In genomic region chr9:37503736-37504135, GRCh38 we compare ENCODE assay signal across 1 cellular context.
TF ChIP-seq lines count a peak whose summit lies in the region.

No MANE protein-coding gene starts in this region.

TF ChIP-seq in HepG2, 621 proteins besides CTCF, POLR2A, EP300 and RAD21:
- no peak for TF ChIP-seq ZNF792 (CRISPR knock-in tag; IDR thresholded peaks at IDR 0.05)
- TF ChIP-seq GPN1 (CRISPR knock-in tag; IDR thresholded peaks at IDR 0.05; ENCODE audit: borderline replicate concordance) = no peak
- no peak for TF ChIP-seq PTBP1 (IDR thresholded peaks at IDR 0.05; ENCODE audit: low read depth, low read length, poor library complexity, severe bottlenecking)
- TF ChIP-seq BRF2 (CRISPR knock-in tag; IDR thresholded peaks at IDR 0.05) = no peak
- no peak for TF ChIP-seq PHF5A (CRISPR knock-in tag; IDR thresholded peaks at IDR 0.05; ENCODE audit: low read depth, unreplicated experiment)
- TF ChIP-seq AGO2 (optimal IDR thresholded peaks at IDR 0.05; ENCODE audit: low read depth, low read length) = no peak
- no peak for TF ChIP-seq SALL2 (CRISPR knock-in tag; IDR thresholded peaks at IDR 0.05)
- TF ChIP-seq ZNF260 (CRISPR knock-in tag; IDR thresholded peaks at IDR 0.05; ENCODE audit: borderline replicate concordance, low read depth) = no peak
- TF ChIP-seq KLF6 (CRISPR knock-in tag; IDR thresholded peaks at IDR 0.05) = no peak
- TF ChIP-seq MLLT10 (CRISPR knock-in tag; IDR thresholded peaks at IDR 0.05) = no peak
- TF ChIP-seq ARNT (IDR thresholded peaks at IDR 0.05) = no peak
- no peak for TF ChIP-seq MTERF4 (CRISPR knock-in tag; IDR thresholded peaks at IDR 0.05)
- TF ChIP-seq NFYB (CRISPR knock-in tag; IDR thresholded peaks at IDR 0.05) = no peak
- no peak for TF ChIP-seq PHF20 (CRISPR knock-in tag; IDR thresholded peaks at IDR 0.05)
- no peak for TF ChIP-seq SMAD1 (CRISPR knock-in tag; IDR thresholded peaks at IDR 0.05; ENCODE audit: borderline replicate concordance, low read depth)
- TF ChIP-seq MAFG (CRISPR knock-in tag; IDR thresholded peaks at IDR 0.05) = no peak
- no peak for TF ChIP-seq ZNF276 (CRISPR knock-in tag; IDR thresholded peaks at IDR 0.05; ENCODE audit: low read depth)
